Comparison of ENCODE assay signal across 8 cellular contexts in genomic region chr3:124032881-124033359, GRCh38. TPM values are rescaled to one million over a fixed set of nuclear protein-coding genes. Genes with fewer than 3 reads are reported as not detected.
DNase-seq lines count a peak whose midpoint lies in the region; ATAC-seq lines count a peak whose summit lies in the region.

No MANE protein-coding gene starts in this region.

- DNase-seq in NCI-H2171 treated with DMSO at 0.1 percent for 48 hours (lab: John Stamatoyannopoulos, UW) = peak; percentile 86
- DNase-seq in activated CD4-positive, CD25-positive, alpha-beta regulatory T cell treated with anti-CD3 and anti-CD28 coated beads, Interleukin-2, amount 50 U/mL, for 72 hours = peak; percentile 72
- peak; percentile 86 for DNase-seq in cerebellum (ENCODE audit: low spot score)
- DNase-seq in kidney glomerular epithelial cell (lab: John Stamatoyannopoulos, UW) = peak; percentile 83
- peak; percentile 7 to 55 for DNase-seq in stimulated activated CD4-positive, alpha-beta T cell treated with anti-CD3 and anti-CD28 coated beads, Interleukin-15, amount 100 ng/mL, for 1 hour (ENCODE audit: low read depth in 1 of 2, low spot score in 1 of 2)

- ATAC-seq in GM18520 (IDR thresholded peaks at IDR 0.05; ENCODE audit: unreplicated experiment) = peak; percentile 48
- ATAC-seq in HG03066 (IDR thresholded peaks at IDR 0.05; ENCODE audit: low read depth, unreplicated experiment) = peak; percentile 86
- ATAC-seq in GM18870 (IDR thresholded peaks at IDR 0.05; ENCODE audit: unreplicated experiment) = no peak

RNA-seq across cellular contexts. Expression of gene KALRN, which starts 0.2 kb away (rescaled TPM):
- total RNA-seq in cerebellum = 131 TPM

RNA-seq across cellular contexts. Expression of gene ROPN1, which starts 41.0 kb away (rescaled TPM):
- not detected for total RNA-seq in cerebellum

Comparison
In these comparisons a context has a peak if more than half of its experiments do, and no peak if none do; other contexts are left out.
1. DNase-seq: peak in every context shown above with its lines; median percentile 86 in NCI-H2171 treated with DMSO at 0.1 percent for 48 hours; 86 in cerebellum; 83 in kidney glomerular epithelial cell; 72 in activated CD4-positive, CD25-positive, alpha-beta regulatory T cell treated with anti-CD3 and anti-CD28 coated beads, Interleukin-2, amount 50 U/mL, for 72 hours; 31 in stimulated activated CD4-positive, alpha-beta T cell treated with anti-CD3 and anti-CD28 coated beads, Interleukin-15, amount 100 ng/mL, for 1 hour.